Comparison of ENCODE assay signal across 8 cellular contexts in genomic region chr9:76458903-76459690, GRCh38. TPM values are rescaled to one million over a fixed set of nuclear protein-coding genes. Genes with fewer than 3 reads are reported as not detected.
DNase-seq lines count a peak whose midpoint lies in the region; ATAC-seq and TF ChIP-seq lines count a peak whose summit lies in the region.

TSS of gene GCNT1 (plus strand) at chr9:76459182. CDS start at chr9:76502382, 43,200 bp downstream.

- peak within 1 kb of the TSS; percentile 86 for H3K4me3 ChIP-seq in AG04450 (ENCODE audit: low read depth, low read length)

- H3K4me3 Mint-ChIP-seq in WTC11 = peak within 1 kb of the TSS; percentile 86

- no peak for DNase-seq in AG04450 (ENCODE audit: low read depth, low spot score)
- DNase-seq in NCI-H2196 treated with DMSO at 0.1 percent for 48 hours (lab: John Stamatoyannopoulos, UW; ENCODE audit: unreplicated experiment) = peak; percentile 79
- DNase-seq in WTC11 (ENCODE audit: low spot score) = peak; percentile 98
- peak in 50 of 61 donors; percentile 14 to 88 (median 52) for DNase-seq in caudate nucleus (lab: John Stamatoyannopoulos, UW)
- peak; percentile 17 for DNase-seq in inferior parietal cortex (ENCODE audit: extremely low spot score)
- peak; percentile 90 for DNase-seq in stimulated activated CD4-positive, alpha-beta T cell treated with anti-CD3 and anti-CD28 coated beads, Interleukin-12 subunit alpha, Interleukin-12 subunit beta, amount 100 ng/mL, for 4 hours

- H3K27ac ChIP-seq in AG04450 (ENCODE audit: low read depth, low read length) (peak within 1 kb of the TSS; percentile 47), caudate nucleus (ENCODE audit: low read depth, low read length) (no peak within 1 kb of the TSS)

- no peaks in the 10 kb centered on the region for H3K9me3 ChIP-seq in AG04450 (ENCODE audit: control insufficient read depth, insufficient read depth, low read length)

- H3K36me3 Mint-ChIP-seq in WTC11 = peaks cover 6% of the 10 kb centered on the region

- H3K27me3 ChIP-seq in AG04450 (ENCODE audit: control insufficient read depth, insufficient read depth, low read length) = no peaks in the 10 kb centered on the region

- H3K9me3 Mint-ChIP-seq in WTC11 = no peaks in the 10 kb centered on the region

- peaks cover 17% of the 10 kb centered on the region for H3K27me3 Mint-ChIP-seq in WTC11 (ENCODE audit: low read depth)

- peak; percentile 85 for ATAC-seq in GM18868 (IDR thresholded peaks at IDR 0.05; ENCODE audit: unreplicated experiment)
- ATAC-seq in HG03103 (IDR thresholded peaks at IDR 0.05; ENCODE audit: low read depth, unreplicated experiment) = peak; percentile 82
- peak; percentile 96 for ATAC-seq in WTC11

- POLR2A ChIA-PET in AG04450 (lab: Yijun Ruan, JAX) (interaction anchor here (0.9 kb wide), 2 partner anchors 99 to 195 kb away, joined by 3 to 4 read pairs; no protein-coding TSS in a partner anchor), WTC11 (lab: Charles Lee) (interaction anchor here (0.8 to 1.0 kb wide), 2 partner anchors 14 to 65 kb away, joined by 3 to 6 read pairs; partner anchors contain the start of gene RFK)

- H3K27ac Mint-ChIP-seq in WTC11 = no peak within 1 kb of the TSS; the same call in 1 of the 2 replicates

- H3K4me1 Mint-ChIP-seq in WTC11 = peaks cover 22% of the 10 kb centered on the region

- CTCF ChIA-PET in AG04450 (lab: Charles Lee) (interaction anchor here (0.5 to 2.6 kb wide), 2 partner anchors 65 to 200 kb away, joined by 3 to 11 read pairs; partner anchors contain the start of gene RFK), WTC11 (lab: Charles Lee) (interaction anchor here (0.6 to 1.9 kb wide), 19 partner anchors 9 to 248 kb away, joined by 3 to 15 read pairs (median 3); partner anchors contain the start of gene RFK)

- peak; percentile 29; the same call in 1 of the 2 replicates for TF ChIP-seq CTCF in AG04450 (IDR thresholded peaks at IDR 0.05; ENCODE audit: low read depth, low read length)
- TF ChIP-seq CTCF in WTC11 (IDR thresholded peaks at IDR 0.05) = no peak

TF ChIP-seq in WTC11, 78 proteins besides CTCF, POLR2A, EP300 and RAD21 (continues in another document):
- TF ChIP-seq ZNF121 (CRISPR knock-in tag; IDR thresholded peaks at IDR 0.05) = no peak
- TF ChIP-seq MYBL2 (CRISPR knock-in tag; IDR thresholded peaks at IDR 0.05) = no peak
- TF ChIP-seq PRDM15 (CRISPR knock-in tag; IDR thresholded peaks at IDR 0.05) = peak; percentile 72
- TF ChIP-seq ZNF232 (CRISPR knock-in tag; IDR thresholded peaks at IDR 0.05) = peak; percentile 30; the same call in 1 of the 2 replicates
- TF ChIP-seq, protein P1, sequence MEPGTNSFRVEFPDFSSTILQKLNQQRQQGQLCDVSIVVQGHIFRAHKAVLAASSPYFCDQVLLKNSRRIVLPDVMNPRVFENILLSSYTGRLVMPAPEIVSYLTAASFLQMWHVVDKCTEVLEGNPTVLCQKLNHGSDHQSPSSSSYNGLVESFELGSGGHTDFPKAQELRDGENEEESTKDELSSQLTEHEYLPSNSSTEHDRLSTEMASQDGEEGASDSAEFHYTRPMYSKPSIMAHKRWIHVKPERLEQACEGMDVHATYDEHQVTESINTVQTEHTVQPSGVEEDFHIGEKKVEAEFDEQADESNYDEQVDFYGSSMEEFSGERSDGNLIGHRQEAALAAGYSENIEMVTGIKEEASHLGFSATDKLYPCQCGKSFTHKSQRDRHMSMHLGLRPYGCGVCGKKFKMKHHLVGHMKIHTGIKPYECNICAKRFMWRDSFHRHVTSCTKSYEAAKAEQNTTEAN (CRISPR knock-in tag; IDR thresholded peaks at IDR 0.05) = peak; percentile 39; the same call in 1 of the 2 replicates
- no peak for TF ChIP-seq CREM (CRISPR knock-in tag; IDR thresholded peaks at IDR 0.05)
- TF ChIP-seq SP1 (CRISPR knock-in tag; conservative IDR thresholded peaks at IDR 0.05) = peak; percentile 97
- TF ChIP-seq ZNF512 (CRISPR knock-in tag; IDR thresholded peaks at IDR 0.05; ENCODE audit: borderline replicate concordance) = no peak
- TF ChIP-seq, protein P2, sequence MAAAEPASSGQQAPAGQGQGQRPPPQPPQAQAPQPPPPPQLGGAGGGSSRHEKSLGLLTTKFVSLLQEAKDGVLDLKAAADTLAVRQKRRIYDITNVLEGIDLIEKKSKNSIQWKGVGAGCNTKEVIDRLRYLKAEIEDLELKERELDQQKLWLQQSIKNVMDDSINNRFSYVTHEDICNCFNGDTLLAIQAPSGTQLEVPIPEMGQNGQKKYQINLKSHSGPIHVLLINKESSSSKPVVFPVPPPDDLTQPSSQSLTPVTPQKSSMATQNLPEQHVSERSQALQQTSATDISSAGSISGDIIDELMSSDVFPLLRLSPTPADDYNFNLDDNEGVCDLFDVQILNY (CRISPR knock-in tag; IDR thresholded peaks at IDR 0.05) = peak; percentile 93
- TF ChIP-seq SMAD4 (CRISPR knock-in tag; IDR thresholded peaks at IDR 0.05) = no peak
- TF ChIP-seq, protein P3, sequence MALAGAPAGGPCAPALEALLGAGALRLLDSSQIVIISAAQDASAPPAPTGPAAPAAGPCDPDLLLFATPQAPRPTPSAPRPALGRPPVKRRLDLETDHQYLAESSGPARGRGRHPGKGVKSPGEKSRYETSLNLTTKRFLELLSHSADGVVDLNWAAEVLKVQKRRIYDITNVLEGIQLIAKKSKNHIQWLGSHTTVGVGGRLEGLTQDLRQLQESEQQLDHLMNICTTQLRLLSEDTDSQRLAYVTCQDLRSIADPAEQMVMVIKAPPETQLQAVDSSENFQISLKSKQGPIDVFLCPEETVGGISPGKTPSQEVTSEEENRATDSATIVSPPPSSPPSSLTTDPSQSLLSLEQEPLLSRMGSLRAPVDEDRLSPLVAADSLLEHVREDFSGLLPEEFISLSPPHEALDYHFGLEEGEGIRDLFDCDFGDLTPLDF (CRISPR knock-in tag; IDR thresholded peaks at IDR 0.05) = no peak
- TF ChIP-seq, protein P4, sequence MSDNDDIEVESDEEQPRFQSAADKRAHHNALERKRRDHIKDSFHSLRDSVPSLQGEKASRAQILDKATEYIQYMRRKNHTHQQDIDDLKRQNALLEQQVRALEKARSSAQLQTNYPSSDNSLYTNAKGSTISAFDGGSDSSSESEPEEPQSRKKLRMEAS (CRISPR knock-in tag; IDR thresholded peaks at IDR 0.05) = peak; percentile 72; the same call in 1 of the 2 replicates
- TF ChIP-seq HMGA2 (CRISPR knock-in tag; IDR thresholded peaks at IDR 0.05) = no peak
- 0 out of 2 replicates have a peak, but pooled peaks have one; percentile 26 for TF ChIP-seq FOXP1 (CRISPR knock-in tag; IDR thresholded peaks at IDR 0.05; ENCODE audit: borderline replicate concordance)
- no peak for TF ChIP-seq ATF2 (CRISPR knock-in tag; IDR thresholded peaks at IDR 0.05; ENCODE audit: borderline replicate concordance, low read depth)

RNA-seq across cellular contexts. Expression of gene GCNT1, which starts in this region (rescaled TPM):
- 6.9 and 7.6 TPM in 2 replicates for polyA plus RNA-seq in AG04450 (2011; rRNA removed)
- 7.3 and 14.7 TPM in 2 replicates for polyA minus RNA-seq in AG04450 (2011; rRNA and poly(A)+ RNA removed)
- total RNA-seq in WTC11 (2021) = 15.6 to 17.2 TPM (median 16.1 TPM) in 3 replicates
